23 cellular contexts compared by ENCODE assay signal in the genomic region with DNA sequence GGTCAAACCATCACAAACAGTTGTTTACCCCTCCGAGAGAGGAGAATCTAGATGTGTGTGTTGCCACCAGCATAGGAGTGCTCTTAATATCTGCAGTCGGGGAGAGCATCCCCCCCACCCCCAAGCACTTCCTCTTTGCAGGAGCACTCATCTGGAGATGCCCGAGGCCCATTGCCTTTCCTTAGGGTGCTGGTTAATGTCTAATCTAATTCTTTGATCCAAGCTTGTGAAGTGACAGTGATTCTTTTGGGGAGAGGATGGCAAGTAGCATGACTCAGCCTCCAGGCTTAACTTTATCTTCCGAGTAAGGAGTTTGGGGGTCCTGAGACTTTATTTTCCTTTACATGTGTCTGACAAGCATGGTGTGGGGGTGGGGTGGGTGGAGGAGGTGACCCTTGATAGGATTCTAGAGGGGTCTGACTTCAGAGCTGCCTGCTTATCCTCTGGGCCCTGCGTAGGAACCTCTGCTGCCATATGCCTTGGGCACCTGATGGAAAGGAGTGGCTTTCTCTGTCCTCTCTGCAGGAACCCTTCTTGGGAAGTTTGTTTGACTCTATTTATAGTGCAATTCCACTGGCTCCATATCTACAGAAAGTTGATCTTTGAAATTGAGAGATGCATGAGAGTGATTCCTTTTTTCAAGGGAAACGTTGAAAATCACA.
DNase-seq lines count a peak whose midpoint lies in the region; ATAC-seq and TF ChIP-seq lines count a peak whose summit lies in the region.
"Had no signal": no experiment of that assay in that cellular context is flagged by ENCODE, and none has a peak within 500 bp of the region (broad histone marks: within the 10 kb centered on the region; RNA-seq: fewer than 3 reads in every experiment).

No MANE protein-coding gene starts in this region.

- H2AFZ ChIP-seq in smooth muscle cell (ENCODE audit: low read depth): no peak overlapping the region

- peaks cover 22% of the 10 kb centered on the region for H3K4me1 ChIP-seq in smooth muscle cell (ENCODE audit: low read depth)
- H3K4me1 ChIP-seq: esophagus muscularis mucosa, heart left ventricle, pancreas had no signal

- peak overlapping the region; percentile 14 for H3K27ac ChIP-seq in smooth muscle cell (ENCODE audit: low read depth)
- H3K27ac ChIP-seq: esophagus muscularis mucosa, heart left ventricle, pancreas had no signal

- H3K4me1 Mint-ChIP-seq in chondrocyte (ENCODE audit: low read depth): peaks cover 41% of the 10 kb centered on the region
- H3K4me1 Mint-ChIP-seq: activated CD4-positive, alpha-beta T cell treated with anti-CD3 and anti-CD28 coated beads, Interleukin-2, amount 10 ng/mL, durations not matched to agents 7 days and 5 days; activated naive CD4-positive, alpha-beta T cell treated with anti-CD3 and anti-CD28 coated beads, Interleukin-2, amount 50 U/mL, for 24 hours; T-cell had no signal

- no peak overlapping the region for H3K4me2 ChIP-seq in smooth muscle cell

- no peak overlapping the region for H3K4me3 Mint-ChIP-seq in chondrocyte (ENCODE audit: unreplicated experiment)
- H3K4me3 Mint-ChIP-seq: activated CD4-positive, alpha-beta T cell treated with anti-CD3 and anti-CD28 coated beads, Interleukin-2, amount 10 ng/mL, durations not matched to agents 7 days and 5 days; activated naive CD4-positive, alpha-beta T cell treated with anti-CD3 and anti-CD28 coated beads, Interleukin-2, amount 50 U/mL, for 24 hours; effector memory CD8-positive, alpha-beta T cell; T-cell had no signal

- DNase-seq in HK-2 (ENCODE audit: unreplicated experiment): peak; percentile 53
- DNase-seq in chondrocyte (ENCODE audit: low spot score): no peak
- DNase-seq in kidney glomerular epithelial cell (lab: John Stamatoyannopoulos, UW): peak; percentile 68
- no peak for DNase-seq in smooth muscle cell (lab: John Stamatoyannopoulos, UW; ENCODE audit: unreplicated experiment)
- no peak for DNase-seq in dedifferentiated amniotic fluid mesenchymal stem cell (ENCODE audit: extremely low spot score)
- DNase-seq: activated CD4-positive, alpha-beta T cell treated with anti-CD3 and anti-CD28 coated beads, Interleukin-2, amount 10 ng/mL, durations not matched to agents 7 days and 5 days; amygdala; Calu3; DMS79 treated with DMSO at 0.1 percent for 48 hours; effector memory CD8-positive, alpha-beta T cell; foreskin fibroblast; heart left ventricle; left cardiac atrium; NCI-H446 treated with DMSO at 0.1 percent for 48 hours; pancreas; retina; stimulated activated naive CD4-positive, alpha-beta T cell treated with Interleukin-2 at 50 U/mL for 16 hours; T-cell had no signal

- no peak overlapping the region for H3K9ac ChIP-seq in smooth muscle cell (ENCODE audit: low read depth)

- H3K79me2 ChIP-seq in smooth muscle cell (ENCODE audit: low read depth): peaks cover 45% of the 10 kb centered on the region

- peaks cover 14% of the 10 kb centered on the region for H3F3A ChIP-seq in smooth muscle cell (ENCODE audit: low read depth)

- peaks cover 14% of the 10 kb centered on the region for H3K9me3 Mint-ChIP-seq in chondrocyte (ENCODE audit: low read depth)
- H3K9me3 Mint-ChIP-seq: activated CD4-positive, alpha-beta T cell treated with anti-CD3 and anti-CD28 coated beads, Interleukin-2, amount 10 ng/mL, durations not matched to agents 7 days and 5 days; activated naive CD4-positive, alpha-beta T cell treated with anti-CD3 and anti-CD28 coated beads, Interleukin-2, amount 50 U/mL, for 24 hours; effector memory CD8-positive, alpha-beta T cell had no signal

- H3K36me3 Mint-ChIP-seq in chondrocyte (ENCODE audit: low read depth): peaks cover 12% of the 10 kb centered on the region
- H3K36me3 Mint-ChIP-seq: activated naive CD4-positive, alpha-beta T cell treated with anti-CD3 and anti-CD28 coated beads, Interleukin-2, amount 50 U/mL, for 24 hours had no signal

- H3K36me3 ChIP-seq in smooth muscle cell (ENCODE audit: low read depth): no peaks in the 10 kb centered on the region
- H3K36me3 ChIP-seq: esophagus muscularis mucosa, pancreas had no signal

- no peaks in the 10 kb centered on the region for H3K27me3 ChIP-seq in smooth muscle cell (ENCODE audit: low read depth)
- H3K27me3 ChIP-seq: esophagus muscularis mucosa, heart left ventricle, pancreas had no signal

- TF ChIP-seq CTCF in chondrocyte (IDR thresholded peaks at IDR 0.05): no peak
- no peak for TF ChIP-seq CTCF in smooth muscle cell (IDR thresholded peaks at IDR 0.05; ENCODE audit: borderline replicate concordance, insufficient read depth, poor library complexity, severe bottlenecking)

- H3K4me3 ChIP-seq in smooth muscle cell: no peak overlapping the region
- H3K4me3 ChIP-seq: esophagus muscularis mucosa, heart left ventricle, pancreas had no signal

- no peak for ATAC-seq in HG02981 (IDR thresholded peaks at IDR 0.05; ENCODE audit: unreplicated experiment)
- no peak for ATAC-seq in GM18511 (IDR thresholded peaks at IDR 0.05; ENCODE audit: unreplicated experiment)
- ATAC-seq in HG02852 (IDR thresholded peaks at IDR 0.05; ENCODE audit: unreplicated experiment): no peak
- ATAC-seq: effector memory CD8-positive, alpha-beta T cell; heart left ventricle; left cardiac atrium; pancreas; T-cell had no signal

- no peaks in the 10 kb centered on the region for H3K27me3 Mint-ChIP-seq in chondrocyte (ENCODE audit: low read depth)
- H3K27me3 Mint-ChIP-seq: activated naive CD4-positive, alpha-beta T cell treated with anti-CD3 and anti-CD28 coated beads, Interleukin-2, amount 50 U/mL, for 24 hours; effector memory CD8-positive, alpha-beta T cell; T-cell had no signal

- H3K27ac Mint-ChIP-seq in chondrocyte (ENCODE audit: unreplicated experiment): peak overlapping the region; percentile 35
- H3K27ac Mint-ChIP-seq: activated naive CD4-positive, alpha-beta T cell treated with anti-CD3 and anti-CD28 coated beads, Interleukin-2, amount 50 U/mL, for 24 hours; effector memory CD8-positive, alpha-beta T cell; T-cell had no signal

- no peaks in the 10 kb centered on the region for H3K9me3 ChIP-seq in smooth muscle cell (replicated peaks; ENCODE audit: low read depth)
- H3K9me3 ChIP-seq: pancreas had no signal

- WGBS in smooth muscle cell (ENCODE audit: low lambda C conversion rate): 37% methylated on average over 6 of the region's 6 CpGs

- peaks cover 13% of the 10 kb centered on the region for H4K20me1 ChIP-seq in smooth muscle cell (ENCODE audit: low read depth)

Comparison
In these comparisons a context has a peak if more than half of its experiments do, and no peak if none do; other contexts are left out.
1. DNase-seq: peak in HK-2 (single experiment) and kidney glomerular epithelial cell (single experiment); none in chondrocyte (single experiment), smooth muscle cell (single experiment) and dedifferentiated amniotic fluid mesenchymal stem cell (single experiment).